In the genomic region with DNA sequence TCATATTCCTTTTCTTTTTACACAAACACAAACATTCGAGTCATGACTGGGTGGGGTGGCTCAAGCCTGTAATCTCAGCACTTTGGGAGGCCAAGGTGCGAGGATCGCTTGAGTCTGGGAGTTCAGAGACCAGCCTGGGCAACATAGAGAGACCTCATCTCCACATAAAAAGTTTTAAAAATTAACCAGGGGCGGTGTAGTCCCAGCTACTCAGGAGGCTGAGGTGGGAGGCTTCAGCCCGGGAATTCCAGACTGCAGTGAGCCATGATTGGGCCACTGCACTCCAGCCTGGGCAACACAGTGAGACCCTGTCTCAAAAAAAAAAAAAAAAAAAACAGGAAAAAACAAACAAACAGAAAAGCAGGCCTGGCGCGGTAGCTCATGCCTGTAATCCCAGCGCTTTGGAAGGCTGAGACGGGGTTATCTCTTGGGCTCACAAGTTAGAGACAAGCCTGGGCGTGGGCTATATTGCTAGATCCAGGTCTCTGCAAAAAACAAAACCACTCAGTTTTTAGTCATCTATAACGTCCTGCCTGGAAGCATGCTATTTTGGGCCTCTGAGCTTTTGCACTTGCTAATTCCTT, we compare ENCODE assay signal across 8 cellular contexts. TPM values are rescaled to one million over a fixed set of nuclear protein-coding genes. Genes with fewer than 3 reads are reported as not detected.
DNase-seq lines count a peak whose midpoint lies in the region; ATAC-seq, FAIRE-seq and TF ChIP-seq lines count a peak whose summit lies in the region.

No MANE protein-coding gene starts in this region.

- H3K4me1 Mint-ChIP-seq in activated T-helper 17 cell treated with anti-CD3 and anti-CD28 coated beads, Interleukin-2, amount 50 U/mL, for 72 hours: peaks cover 14% of the 10 kb centered on the region
- H3K4me1 Mint-ChIP-seq in stimulated activated naive CD8-positive, alpha-beta T cell treated with anti-CD3 and anti-CD28 coated beads, Interleukin-15, amount 100 ng/mL, for 72 hours: peaks cover 47% of the 10 kb centered on the region

- peak overlapping the region; percentile 89 for H3K4me3 Mint-ChIP-seq in activated T-helper 17 cell treated with anti-CD3 and anti-CD28 coated beads, Interleukin-2, amount 50 U/mL, for 72 hours
- H3K4me3 Mint-ChIP-seq in stimulated activated naive CD8-positive, alpha-beta T cell treated with anti-CD3 and anti-CD28 coated beads, Interleukin-15, amount 100 ng/mL, for 72 hours: peak overlapping the region; percentile 92 to 97

- peaks cover 22 to 29% of the 10 kb centered on the region in 2 experiments; a peak in 2 of 3 replicates for H3K36me3 ChIP-seq in HEK293 (ENCODE audit: control insufficient read depth in 2 of 2, insufficient read depth in 1 of 2, low read length in 2 of 2)

- H3K9me3 Mint-ChIP-seq in activated T-helper 17 cell treated with anti-CD3 and anti-CD28 coated beads, Interleukin-2, amount 50 U/mL, for 72 hours: no peaks in the 10 kb centered on the region
- H3K9me3 Mint-ChIP-seq in stimulated activated naive CD8-positive, alpha-beta T cell treated with anti-CD3 and anti-CD28 coated beads, Interleukin-15, amount 100 ng/mL, for 72 hours: no peaks in the 10 kb centered on the region

- peak overlapping the region; percentile 93; the same call in 1 of the 2 replicates for H3K27ac ChIP-seq in HEK293 (ENCODE audit: extremely low read depth, low read depth, low read length)

- peaks cover 47% of the 10 kb centered on the region for H3K36me3 Mint-ChIP-seq in activated T-helper 17 cell treated with anti-CD3 and anti-CD28 coated beads, Interleukin-2, amount 50 U/mL, for 72 hours (ENCODE audit: low read depth)

- DNase-seq in stimulated activated naive CD8-positive, alpha-beta T cell treated with anti-CD3 and anti-CD28 coated beads, Interleukin-15, amount 100 ng/mL, for 72 hours: no peak
- DNase-seq in GDM1 (lab: John Stamatoyannopoulos, UW): no peak
- no peak for DNase-seq in GM12892 (ENCODE audit: insufficient read length)

- peaks cover 5% of the 10 kb centered on the region for H3K4me1 ChIP-seq in HEK293 (ENCODE audit: control insufficient read depth, insufficient read depth, low read length)

- ATAC-seq in activated T-helper 17 cell treated with anti-CD3 and anti-CD28 coated beads, Interleukin-2, amount 50 U/mL, for 72 hours (replicated peaks): no peak
- ATAC-seq in stimulated activated naive CD8-positive, alpha-beta T cell treated with anti-CD3 and anti-CD28 coated beads, Interleukin-15, amount 100 ng/mL, for 72 hours: no peak
- ATAC-seq in HG03097 (IDR thresholded peaks at IDR 0.05; ENCODE audit: low FRiP score, unreplicated experiment) (no peak), GM21528 (IDR thresholded peaks at IDR 0.05; ENCODE audit: low FRiP score, unreplicated experiment) (no peak)

- TF ChIP-seq POLR2A in GM12892 (IDR thresholded peaks at IDR 0.05; ENCODE audit: low read depth, low read length): no peak

- FAIRE-seq in GM12892 (lab: Jason Lieb, UNC): no peak

- H3K27ac Mint-ChIP-seq in activated T-helper 17 cell treated with anti-CD3 and anti-CD28 coated beads, Interleukin-2, amount 50 U/mL, for 72 hours: peak overlapping the region; percentile 92
- peak overlapping the region; percentile 94 to 99 for H3K27ac Mint-ChIP-seq in stimulated activated naive CD8-positive, alpha-beta T cell treated with anti-CD3 and anti-CD28 coated beads, Interleukin-15, amount 100 ng/mL, for 72 hours

- H3K4me3 ChIP-seq in HEK293 (ENCODE audit: low read depth, low read length) (peak overlapping the region; percentile 32), iPS-18c (ENCODE audit: insufficient read depth, low read depth, low read length) (peak overlapping the region; percentile 97)

- POLR2A ChIA-PET in HEK293 (lab: Yijun Ruan, JAX): interaction anchor here (0.6 to 2.4 kb wide), 14 partner anchors 8 to 484 kb away, joined by 3 to 13 read pairs (median 6); a partner anchor contains a TSS

- CTCF ChIA-PET in HEK293 (lab: Yijun Ruan, JAX): interaction anchor here (0.6 to 2.6 kb wide), 8 partner anchors 11 to 565 kb away, joined by 3 to 14 read pairs (median 4); a partner anchor contains a TSS

- H3K27me3 Mint-ChIP-seq in activated T-helper 17 cell treated with anti-CD3 and anti-CD28 coated beads, Interleukin-2, amount 50 U/mL, for 72 hours: no peaks in the 10 kb centered on the region
- no peaks in the 10 kb centered on the region for H3K27me3 Mint-ChIP-seq in stimulated activated naive CD8-positive, alpha-beta T cell treated with anti-CD3 and anti-CD28 coated beads, Interleukin-15, amount 100 ng/mL, for 72 hours

- TF ChIP-seq CTCF in HEK293 (tag by site-specific recombination; IDR thresholded peaks at IDR 0.05): no peak

- no peaks in the 10 kb centered on the region for H3K9me3 ChIP-seq in HEK293 (ENCODE audit: control insufficient read depth, insufficient read depth, low read depth, low read length)
- no peaks in the 10 kb centered on the region for H3K9me3 ChIP-seq in iPS-18c (ENCODE audit: control insufficient read depth, insufficient read depth, low read length)

TF ChIP-seq in HEK293, 187 proteins besides CTCF, POLR2A, EP300 and RAD21:
- no peak for TF ChIP-seq PRDM1 (tag by site-specific recombination; IDR thresholded peaks at IDR 0.05)
- TF ChIP-seq ZFP37 (tag by site-specific recombination; IDR thresholded peaks at IDR 0.05): no peak
- TF ChIP-seq, protein P1, sequence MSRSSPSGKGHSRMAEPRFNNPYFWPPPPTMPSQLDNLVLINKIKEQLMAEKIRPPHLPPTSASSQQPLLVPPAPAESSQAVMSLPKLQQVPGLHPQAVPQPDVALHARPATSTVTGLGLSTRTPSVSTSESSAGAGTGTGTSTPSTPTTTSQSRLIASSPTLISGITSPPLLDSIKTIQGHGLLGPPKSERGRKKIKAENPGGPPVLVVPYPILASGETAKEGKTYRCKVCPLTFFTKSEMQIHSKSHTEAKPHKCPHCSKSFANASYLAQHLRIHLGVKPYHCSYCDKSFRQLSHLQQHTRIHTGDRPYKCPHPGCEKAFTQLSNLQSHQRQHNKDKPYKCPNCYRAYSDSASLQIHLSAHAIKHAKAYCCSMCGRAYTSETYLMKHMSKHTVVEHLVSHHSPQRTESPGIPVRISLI (tag by site-specific recombination; IDR thresholded peaks at IDR 0.05): peak; percentile 86
- no peak for TF ChIP-seq ZNF701 (tag by site-specific recombination; IDR thresholded peaks at IDR 0.05)
- TF ChIP-seq ZNF121 (tag by site-specific recombination; IDR thresholded peaks at IDR 0.05): peak; percentile 94

RNA-seq across cellular contexts. Expression of a gene that starts 0.6 kb away (rescaled TPM):
- 100 to 1,000 TPM; 286 to 464 TPM for total RNA-seq in activated T-helper 17 cell treated with anti-CD3 and anti-CD28 coated beads, Interleukin-2, amount 50 U/mL, for 72 hours
- 206 TPM for polyA plus RNA-seq in GM12892 (2012; ENCODE audit: missing spikeins)

RNA-seq across cellular contexts. Expression of a gene that starts 11.0 kb away (rescaled TPM):
- 1,000 to 10,000 TPM; 1,320 to 1,710 TPM for total RNA-seq in activated T-helper 17 cell treated with anti-CD3 and anti-CD28 coated beads, Interleukin-2, amount 50 U/mL, for 72 hours
- polyA plus RNA-seq in GM12892 (2012; ENCODE audit: missing spikeins): 3,520 TPM

RNA-seq across cellular contexts. Expression of a gene that starts 20.6 kb away (rescaled TPM):
- total RNA-seq in activated T-helper 17 cell treated with anti-CD3 and anti-CD28 coated beads, Interleukin-2, amount 50 U/mL, for 72 hours: 1 to 10 TPM; 1.2 to 3.8 TPM
- polyA plus RNA-seq in GM12892 (2012; ENCODE audit: missing spikeins): not detected

RNA-seq across cellular contexts. Expression of a gene that starts 39.0 kb away (rescaled TPM):
- 10 to 100 TPM; 50.8 to 99.9 TPM for total RNA-seq in activated T-helper 17 cell treated with anti-CD3 and anti-CD28 coated beads, Interleukin-2, amount 50 U/mL, for 72 hours
- 38.0 TPM for polyA plus RNA-seq in GM12892 (2012; ENCODE audit: missing spikeins)

RNA-seq across cellular contexts. Expression of a gene that starts 39.6 kb away (rescaled TPM):
- 100 to 1,000 TPM; 100 to 166 TPM for total RNA-seq in activated T-helper 17 cell treated with anti-CD3 and anti-CD28 coated beads, Interleukin-2, amount 50 U/mL, for 72 hours
- 65.5 TPM for polyA plus RNA-seq in GM12892 (2012; ENCODE audit: missing spikeins)
